In the genomic region with DNA sequence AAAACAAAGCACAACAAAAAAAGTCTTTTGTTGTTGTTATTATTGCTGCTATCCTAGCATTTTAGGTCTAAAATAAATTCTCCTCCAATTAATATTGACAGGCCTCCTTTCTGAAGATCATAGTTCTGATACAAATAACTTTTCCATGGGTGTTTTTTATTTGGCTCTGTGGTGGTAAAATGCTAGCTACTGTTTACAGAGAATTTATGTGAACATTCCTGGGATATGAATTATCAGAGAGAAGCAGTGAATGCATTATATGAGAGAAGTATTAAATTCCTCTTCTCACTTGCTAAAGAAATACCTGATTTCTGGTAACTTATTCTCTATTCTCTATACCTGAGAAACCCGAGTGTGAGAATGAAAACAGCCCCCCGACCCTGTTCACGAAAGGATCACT, we compare ENCODE assay signal across 18 cellular contexts. TPM values are rescaled to one million over a fixed set of nuclear protein-coding genes. Genes with fewer than 3 reads are reported as not detected.
DNase-seq lines count a peak whose midpoint lies in the region; ATAC-seq, FAIRE-seq and TF ChIP-seq lines count a peak whose summit lies in the region.
"Had no signal": no experiment of that assay in that cellular context is flagged by ENCODE, and none has a peak within 500 bp of the region (broad histone marks: within the 10 kb centered on the region; RNA-seq: fewer than 3 reads in every experiment).

No MANE protein-coding gene starts in this region.

- H3K4me3 ChIP-seq in PC-3 (ENCODE audit: low read length) (peak overlapping the region; percentile 17), coronary artery (peak overlapping the region; percentile 28), HepG2 (replicated peaks in 1 of 3; ENCODE audit: insufficient read depth in 1 of 3, low read depth in 2 of 3, low read length in 3 of 3) (no peak overlapping the region)
- H3K4me3 ChIP-seq: BLaER1, GM12878 had no signal

- H3K4me2 ChIP-seq in PC-3 (ENCODE audit: low read length) (peak overlapping the region; percentile 52), HepG2 (ENCODE audit: low read depth, low read length) (no peak overlapping the region)
- H3K4me2 ChIP-seq: BLaER1 had no signal

- H4K20me1 ChIP-seq in PC-3 (ENCODE audit: low read length): no peaks in the 10 kb centered on the region
- no peaks in the 10 kb centered on the region for H4K20me1 ChIP-seq in HepG2 (ENCODE audit: insufficient read depth, low read length)
- H4K20me1 ChIP-seq: BLaER1 had no signal

- no peak for TF ChIP-seq CTCF in PC-3 (conservative IDR thresholded peaks at IDR 0.05; ENCODE audit: low read depth, low read length)
- TF ChIP-seq CTCF in coronary artery (IDR thresholded peaks at IDR 0.05): no peak
- no peak for TF ChIP-seq CTCF in HepG2 (CRISPR knock-in tag; IDR thresholded peaks at IDR 0.05)

- H3K27ac ChIP-seq in PC-3 (ENCODE audit: low read length) (no peak overlapping the region), coronary artery (peak overlapping the region in 1 of 2 donors; percentile 59), HepG2 (ENCODE audit: extremely low read length, insufficient read depth, low read length) (no peak overlapping the region)
- H3K27ac ChIP-seq: BLaER1 had no signal

- FAIRE-seq in HepG2 (lab: Jason Lieb, UNC): no peak
- FAIRE-seq: GM12878, GM18507 had no signal

- DNase-seq in EH (ENCODE audit: low read depth) (peak; percentile 22), HCEC 1CT (peak; percentile 67), PC-3 (peak; percentile 74), coronary artery (ENCODE audit: low spot score) (no peak), HepG2 (ENCODE audit: low spot score) (no peak), kidney tubule cell (ENCODE audit: low spot score) (no peak), cerebellar nuclear complex (lab: John Stamatoyannopoulos, UW) (no peak)
- DNase-seq: 8988T; AML-193; Caco-2; CD8-positive, alpha-beta memory T cell; DND-41 had no signal

- no peak overlapping the region for H3K9ac ChIP-seq in PC-3 (ENCODE audit: low read length)
- no peak overlapping the region for H3K9ac ChIP-seq in HepG2 (ENCODE audit: insufficient read depth, low read depth, low read length)
- H3K9ac ChIP-seq: BLaER1 had no signal

- CTCF ChIA-PET in PC-3 (lab: Charles Lee): interaction anchor here (0.5 to 0.6 kb wide), 2 partner anchors 197 to 835 kb away, joined by 3 read pairs; no protein-coding TSS in a partner anchor
- CTCF ChIA-PET in HepG2 (lab: Yijun Ruan, JAX; ENCODE audit: low intra/inter-chr PET ratio, low total read pairs): no interaction called here

- H3K36me3 ChIP-seq in PC-3 (ENCODE audit: low read depth, low read length) (no peaks in the 10 kb centered on the region), HepG2 (replicated peaks in 1 of 2; ENCODE audit: control insufficient read depth in 1 of 2, insufficient read depth in 2 of 2, low read length in 2 of 2) (no peaks in the 10 kb centered on the region)
- H3K36me3 ChIP-seq: BLaER1 had no signal

- no peak for TF ChIP-seq POLR2A in HepG2 (IDR thresholded peaks at IDR 0.05; ENCODE audit: insufficient read depth in 1 of 2, low read depth in 2 of 2, low read length in 2 of 2)

- H3K9me2 ChIP-seq in PC-3 (replicated peaks; ENCODE audit: low read length): no peaks in the 10 kb centered on the region

- ATAC-seq in PC-3 (peak; percentile 53), HepG2 (no peak), HG03521 (IDR thresholded peaks at IDR 0.05; ENCODE audit: unreplicated experiment) (no peak)
- ATAC-seq: GM12878 had no signal

- H3K27me3 ChIP-seq in PC-3 (ENCODE audit: low read length) (peaks cover 38% of the 10 kb centered on the region), HepG2 (ENCODE audit: control insufficient read depth in 1 of 2, insufficient read depth in 2 of 2, low read length in 2 of 2) (no peaks in the 10 kb centered on the region)
- H3K27me3 ChIP-seq: BLaER1 had no signal

- in situ Hi-C loops in HepG2 (cut with HindIII; ENCODE audit: extremely low pct_ligation_motif_present, low pct_unique_long_range_greater_than_20kb): loop anchor here (25.0 kb wide), 2 partner anchors 990 to 1365 kb away; no protein-coding TSS in a partner anchor

- WGBS in HepG2 (ENCODE audit: low lambda C conversion rate): 2% methylated on average over 3 of the region's 3 CpGs

- TF ChIP-seq RAD21 in HepG2 (CRISPR knock-in tag; IDR thresholded peaks at IDR 0.05): no peak

- H3K79me2 ChIP-seq in PC-3 (ENCODE audit: low read length) (no peaks in the 10 kb centered on the region), HepG2 (ENCODE audit: insufficient read depth, low read length) (no peaks in the 10 kb centered on the region)

- H3K9me3 ChIP-seq in PC-3 (ENCODE audit: low read length) (no peaks in the 10 kb centered on the region), HepG2 (ENCODE audit: low read length) (no peaks in the 10 kb centered on the region)
- H3K9me3 ChIP-seq: BLaER1, Caco-2 had no signal

- BruUV-seq in PC-3 (replicated peaks; lab: Mats Ljungman, UMichigan) (no TSS peak), HepG2 (replicated peaks; lab: Mats Ljungman, UMichigan) (no TSS peak)

- no peak for TF ChIP-seq EP300 in HepG2 (IDR thresholded peaks at IDR 0.05; ENCODE audit: low read depth in 2 of 2, low read length in 2 of 2)
- no peak for TF ChIP-seq EP300 in HepG2 (CRISPR knock-in tag; IDR thresholded peaks at IDR 0.05; ENCODE audit: borderline replicate concordance)

- H3F3A ChIP-seq in PC-3 (ENCODE audit: low read length, unreplicated experiment): no peaks in the 10 kb centered on the region

- intact Hi-C loops in PC-3 (cut with micrococcal nuclease) (loop anchor here (5.0 kb wide), 1 partner anchor 185 kb away; no protein-coding TSS in a partner anchor), HepG2 (cut with micrococcal nuclease; ENCODE audit: unreplicated experiment) (no loop called here)

- H3K4me1 ChIP-seq in PC-3 (ENCODE audit: insufficient read depth, low read length) (peaks cover 25% of the 10 kb centered on the region), HepG2 (ENCODE audit: insufficient read depth, low read length) (no peaks in the 10 kb centered on the region)
- H3K4me1 ChIP-seq: BLaER1, Caco-2 had no signal

- POLR2A ChIA-PET in PC-3 (lab: Charles Lee; ENCODE audit: unreplicated experiment): no interaction called here
- POLR2A ChIA-PET in HepG2 (lab: Yijun Ruan, JAX): no interaction called here

- no peak overlapping the region for H2AFZ ChIP-seq in PC-3 (ENCODE audit: low read length)
- no peak overlapping the region for H2AFZ ChIP-seq in HepG2 (ENCODE audit: low read length)

TF ChIP-seq in HepG2, 621 proteins besides CTCF, POLR2A, EP300 and RAD21:
- TF ChIP-seq KLF11 (CRISPR knock-in tag; IDR thresholded peaks at IDR 0.05) (no peak), HDAC1 (CRISPR knock-in tag; IDR thresholded peaks at IDR 0.05) (no peak), JDP2 (CRISPR knock-in tag; IDR thresholded peaks at IDR 0.05; ENCODE audit: borderline replicate concordance) (no peak)
- TF ChIP-seq, protein P1, sequence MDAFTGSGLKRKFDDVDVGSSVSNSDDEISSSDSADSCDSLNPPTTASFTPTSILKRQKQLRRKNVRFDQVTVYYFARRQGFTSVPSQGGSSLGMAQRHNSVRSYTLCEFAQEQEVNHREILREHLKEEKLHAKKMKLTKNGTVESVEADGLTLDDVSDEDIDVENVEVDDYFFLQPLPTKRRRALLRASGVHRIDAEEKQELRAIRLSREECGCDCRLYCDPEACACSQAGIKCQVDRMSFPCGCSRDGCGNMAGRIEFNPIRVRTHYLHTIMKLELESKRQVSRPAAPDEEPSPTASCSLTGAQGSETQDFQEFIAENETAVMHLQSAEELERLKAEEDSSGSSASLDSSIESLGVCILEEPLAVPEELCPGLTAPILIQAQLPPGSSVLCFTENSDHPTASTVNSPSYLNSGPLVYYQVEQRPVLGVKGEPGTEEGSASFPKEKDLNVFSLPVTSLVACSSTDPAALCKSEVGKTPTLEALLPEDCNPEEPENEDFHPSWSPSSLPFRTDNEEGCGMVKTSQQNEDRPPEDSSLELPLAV (CRISPR knock-in tag; conservative IDR thresholded peaks at IDR 0.05; ENCODE audit: low read depth): no peak
TF ChIP-seq in HepG2: peak in this region for 0.

RNA-seq across cellular contexts. Expression of a gene that starts 57.5 kb away (rescaled TPM):
- total RNA-seq in PC-3 (2014; rRNA removed) (not detected in 2 replicates), HepG2 (2016; rRNA removed; fragmentation: Illumina TruSeq; extraction: Trizol) (not detected in 2 replicates)
- total RNA-seq in HepG2 (2016; cell fraction: cytosol; rRNA removed; fragmentation: Illumina TruSeq; extraction: Trizol; ENCODE audit: low read depth): not detected in 2 replicates
- total RNA-seq in HepG2 (2016; cell fraction: insoluble cytoplasmic fraction; rRNA removed; fragmentation: Illumina TruSeq; extraction: Trizol): not detected in 2 replicates
- total RNA-seq in HepG2 (2016; cell fraction: membrane; rRNA removed; fragmentation: Illumina TruSeq; extraction: Trizol): not detected in 2 replicates
- total RNA-seq in HepG2 (2016; cell fraction: nucleus; rRNA removed; fragmentation: Illumina TruSeq; extraction: Trizol): not detected in 2 replicates
- not detected in 2 replicates for polyA plus RNA-seq in HepG2 (2011; rRNA removed)
- polyA plus RNA-seq in HepG2 (2011; cell fraction: cytosol; rRNA removed): not detected in 2 replicates
- not detected in 2 replicates for polyA plus RNA-seq in HepG2 (2011; cell fraction: nucleus; rRNA removed)
- polyA plus RNA-seq in HepG2 (2012): not detected in 2 replicates
- not detected in 2 replicates for polyA plus RNA-seq in HepG2 (2016; cell fraction: cytosol; fragmentation: Illumina TruSeq; extraction: Trizol; ENCODE audit: low read depth)
- not detected in 2 replicates for polyA plus RNA-seq in HepG2 (2016; cell fraction: insoluble cytoplasmic fraction; fragmentation: Illumina TruSeq; extraction: Trizol; ENCODE audit: low read depth)
- polyA plus RNA-seq in HepG2 (2016; cell fraction: membrane; fragmentation: Illumina TruSeq; extraction: Trizol; ENCODE audit: low read depth): not detected in 2 replicates
- not detected in 2 replicates for polyA plus RNA-seq in HepG2 (2016; cell fraction: nucleus; fragmentation: Illumina TruSeq; extraction: Trizol; ENCODE audit: insufficient read depth, low read depth)
- not detected in 2 replicates for polyA minus RNA-seq in HepG2 (2011; rRNA and poly(A)+ RNA removed; ENCODE audit: low replicate concordance)
- polyA minus RNA-seq in HepG2 (2011; cell fraction: cytosol; rRNA and poly(A)+ RNA removed): not detected in 2 replicates
- polyA minus RNA-seq in HepG2 (2011; cell fraction: nucleus; rRNA and poly(A)+ RNA removed): not detected in 2 replicates
- total RNA-seq: Caco-2; CD8-positive, alpha-beta memory T cell; G401; GM12878; HT-29 had no signal
- polyA plus RNA-seq: CD8-positive, alpha-beta memory T cell; GM12878 had no signal

Comparison
In these comparisons a context has a peak if more than half of its experiments do, and no peak if none do; other contexts are left out.
1. DNase-seq: peak in EH (single experiment), HCEC 1CT (single experiment) and PC-3 (single experiment); none in coronary artery (single experiment), HepG2 (single experiment), kidney tubule cell (single experiment) and cerebellar nuclear complex (0 of 2).
2. H3K4me3 ChIP-seq: peak in PC-3 (single experiment) and coronary artery (single experiment); none in HepG2 (0 of 3).